11 cellular contexts compared by ENCODE assay signal in genomic region chr2:10446631-10447030, GRCh38.
DNase-seq lines count a peak whose midpoint lies in the region; ATAC-seq and TF ChIP-seq lines count a peak whose summit lies in the region.
"Had no signal": no experiment of that assay in that cellular context is flagged by ENCODE, and none has a peak within 500 bp of the region (broad histone marks: within the 10 kb centered on the region; RNA-seq: fewer than 3 reads in every experiment).

No MANE protein-coding gene starts in this region.

- peaks cover 14% of the 10 kb centered on the region for H3K36me3 ChIP-seq in iPS-15b (ENCODE audit: control insufficient read depth, insufficient read depth, low read length)

- peak overlapping the region; percentile 95 for H3K4me3 Mint-ChIP-seq in activated T-cell treated with anti-CD3 and anti-CD28 coated beads, Interleukin-2, amount 50 U/mL, for 24 hours

- H3K9me3 Mint-ChIP-seq in activated T-cell treated with anti-CD3 and anti-CD28 coated beads, Interleukin-2, amount 50 U/mL, for 24 hours = no peaks in the 10 kb centered on the region

- peak overlapping the region; percentile 87 for H3K27ac ChIP-seq in VCaP

- peak overlapping the region; percentile 90 for H3K27ac Mint-ChIP-seq in activated T-cell treated with anti-CD3 and anti-CD28 coated beads, Interleukin-2, amount 50 U/mL, for 24 hours

- H3K4me1 ChIP-seq in iPS-15b (ENCODE audit: control insufficient read depth, insufficient read depth, low read length) = no peaks in the 10 kb centered on the region

- H3K36me3 Mint-ChIP-seq in activated T-cell treated with anti-CD3 and anti-CD28 coated beads, Interleukin-2, amount 50 U/mL, for 24 hours (ENCODE audit: low read depth) = peaks cover 77% of the 10 kb centered on the region

- H3K4me1 Mint-ChIP-seq in activated T-cell treated with anti-CD3 and anti-CD28 coated beads, Interleukin-2, amount 50 U/mL, for 24 hours (ENCODE audit: low read depth) = peaks cover 72% of the 10 kb centered on the region

- no peaks in the 10 kb centered on the region for H3K9me3 ChIP-seq in iPS-15b (ENCODE audit: control insufficient read depth, insufficient read depth, low read length)

- ATAC-seq in HG03045 (IDR thresholded peaks at IDR 0.05; ENCODE audit: unreplicated experiment) = no peak
- ATAC-seq in HG02798 (IDR thresholded peaks at IDR 0.05; ENCODE audit: poor library complexity, unreplicated experiment) = no peak

- H3K27me3 Mint-ChIP-seq in activated T-cell treated with anti-CD3 and anti-CD28 coated beads, Interleukin-2, amount 50 U/mL, for 24 hours = no peaks in the 10 kb centered on the region

- no peak for TF ChIP-seq CTCF in VCaP (conservative IDR thresholded peaks at IDR 0.05)

- no peak overlapping the region for H3K9ac ChIP-seq in iPS-15b (ENCODE audit: low read depth, low read length)

- H3K4me3 ChIP-seq in iPS-15b (ENCODE audit: low read depth, low read length) = peak overlapping the region; percentile 31

- peaks cover 23% of the 10 kb centered on the region for H3K27me3 ChIP-seq in iPS-15b (ENCODE audit: control insufficient read depth, insufficient read depth, low read length)

- DNase-seq in activated T-cell treated with anti-CD3 and anti-CD28 coated beads, Interleukin-2, amount 50 U/mL, for 24 hours = no peak
- no peak for DNase-seq in activated T-cell treated with anti-CD3 and anti-CD28 coated beads, Interleukin-2, amount 50 U/mL, for 1 hour
- DNase-seq in superior temporal gyrus (ENCODE audit: extremely low spot score) = peak; percentile 15
- DNase-seq in NCI-H2196 (lab: John Stamatoyannopoulos, UW; ENCODE audit: unreplicated experiment) = no peak
- DNase-seq: aorta, DMS153, NCI-H345 had no signal
